In the genomic region with DNA sequence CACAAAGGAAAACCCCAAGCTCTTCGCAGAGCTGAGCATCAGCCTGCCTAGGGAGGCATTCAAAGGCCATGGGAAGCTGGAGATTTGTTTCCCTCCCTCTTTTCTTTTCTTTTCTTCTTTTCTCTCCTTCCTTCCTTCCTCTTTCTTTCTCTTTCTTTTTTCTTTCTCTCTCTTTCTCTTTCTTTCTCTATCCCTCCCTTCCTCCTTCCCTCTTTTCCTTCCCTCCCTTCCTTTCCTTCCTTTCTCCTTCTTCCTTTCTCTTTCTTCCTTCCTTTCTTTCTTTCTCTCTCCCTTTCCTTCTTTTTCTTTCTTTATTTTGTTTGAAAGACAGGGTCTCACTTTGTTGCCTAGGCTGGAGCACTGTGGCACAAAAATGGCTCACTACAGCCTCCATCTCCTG, we compare ENCODE assay signal across 1 cellular context.
TF ChIP-seq lines count a peak whose summit lies in the region.

No MANE protein-coding gene starts in this region.

TF ChIP-seq in WTC11, 78 proteins besides CTCF, POLR2A, EP300 and RAD21 (continued from another document):
- TF ChIP-seq NFATC4 (CRISPR knock-in tag; IDR thresholded peaks at IDR 0.05) = no peak
- no peak for TF ChIP-seq PRDM15 (CRISPR knock-in tag; IDR thresholded peaks at IDR 0.05)
- TF ChIP-seq EMX1 (CRISPR knock-in tag; IDR thresholded peaks at IDR 0.05) = no peak
